In genomic region chr17:8161289-8162231, GRCh38 we compare ENCODE assay signal across 7 cellular contexts. TPM values are rescaled to one million over a fixed set of nuclear protein-coding genes. Genes with fewer than 3 reads are reported as not detected.
DNase-seq lines count a peak whose midpoint lies in the region; TF ChIP-seq lines count a peak whose summit lies in the region.
"Had no signal": no experiment of that assay in that cellular context is flagged by ENCODE, and none has a peak within 500 bp of the region (broad histone marks: within the 10 kb centered on the region; RNA-seq: fewer than 3 reads in every experiment).

No MANE protein-coding gene starts in this region.

- H3K4me1 ChIP-seq in cardiac muscle cell (ENCODE audit: low read depth) (peaks cover 16% of the 10 kb centered on the region), tibial nerve (peaks cover 0 to 69% (median 43%) of the 10 kb centered on the region in 4 donors)

- H3K27ac Mint-ChIP-seq in activated CD4-positive, alpha-beta T cell treated with anti-CD3 and anti-CD28 coated beads, Interleukin-2, amount 10 ng/mL, durations not matched to agents 24 days and 14 days, result peak overlapping the region; percentile 82

- H3K4me3 ChIP-seq in cardiac muscle cell, result peak overlapping the region; percentile 100
- peak overlapping the region; percentile 75 to 100 (median 92) for H3K4me3 ChIP-seq in tibial nerve

- DNase-seq in activated CD4-positive, alpha-beta T cell treated with anti-CD3 and anti-CD28 coated beads, Interleukin-2, amount 10 ng/mL, durations not matched to agents 24 days and 14 days, result peak; percentile 66
- DNase-seq in activated CD4-positive, alpha-beta T cell treated with anti-CD3 and anti-CD28 coated beads, Interleukin-2, amount 50 U/mL, for 4 hours, result no peak
- DNase-seq in cardiac muscle cell (ENCODE audit: low read depth in 1 of 2, low spot score in 1 of 2), result no peak
- DNase-seq in tibial nerve (ENCODE audit: low spot score in 2 of 2), result peak in 1 of 2 donors; percentile 12
- no peak for DNase-seq in NCI-H82 treated with DMSO at 0.1 percent for 48 hours (lab: John Stamatoyannopoulos, UW; ENCODE audit: unreplicated experiment)
- no peak for DNase-seq in NCI-H510A (lab: John Stamatoyannopoulos, UW)
- DNase-seq: DMS79 treated with DMSO at 0.1 percent for 48 hours had no signal

- H3K36me3 ChIP-seq in cardiac muscle cell (peaks cover 5% of the 10 kb centered on the region), tibial nerve (peaks cover 0 to 24% (median 3%) of the 10 kb centered on the region in 3 donors)

- H3K27me3 ChIP-seq in cardiac muscle cell (no peaks in the 10 kb centered on the region), tibial nerve (no peaks in the 10 kb centered on the region)

- TF ChIP-seq EP300 in tibial nerve (IDR thresholded peaks at IDR 0.05), result no peak

- H3K27ac ChIP-seq in cardiac muscle cell, result peak overlapping the region; percentile 96
- H3K27ac ChIP-seq in tibial nerve, result peak overlapping the region; percentile 98 to 100 (median 100)

- no peak for TF ChIP-seq POLR2A in tibial nerve (IDR thresholded peaks at IDR 0.05)

- WGBS in tibial nerve, 2 donors, result 46 to 51% methylated on average over 13 to 19 of the region's 19 CpGs

- intact Hi-C loops in activated CD4-positive, alpha-beta T cell treated with anti-CD3 and anti-CD28 coated beads, Interleukin-2, amount 10 ng/mL, durations not matched to agents 24 days and 14 days (cut with micrococcal nuclease), result no loop called here

- no peaks in the 10 kb centered on the region for H3K9me3 ChIP-seq in cardiac muscle cell (ENCODE audit: low read depth)
- no peaks in the 10 kb centered on the region for H3K9me3 ChIP-seq in tibial nerve

- H3K36me3 Mint-ChIP-seq in activated CD4-positive, alpha-beta T cell treated with anti-CD3 and anti-CD28 coated beads, Interleukin-2, amount 10 ng/mL, durations not matched to agents 24 days and 14 days (ENCODE audit: low read depth), result peaks cover 36% of the 10 kb centered on the region

- H3K4me3 Mint-ChIP-seq in activated CD4-positive, alpha-beta T cell treated with anti-CD3 and anti-CD28 coated beads, Interleukin-2, amount 10 ng/mL, durations not matched to agents 24 days and 14 days, result peak overlapping the region; percentile 82

- H3K9me3 Mint-ChIP-seq in activated CD4-positive, alpha-beta T cell treated with anti-CD3 and anti-CD28 coated beads, Interleukin-2, amount 10 ng/mL, durations not matched to agents 24 days and 14 days, result no peaks in the 10 kb centered on the region

- no peaks in the 10 kb centered on the region for H3K27me3 Mint-ChIP-seq in activated CD4-positive, alpha-beta T cell treated with anti-CD3 and anti-CD28 coated beads, Interleukin-2, amount 10 ng/mL, durations not matched to agents 24 days and 14 days

- no peak for TF ChIP-seq CTCF in cardiac muscle cell (IDR thresholded peaks at IDR 0.05; ENCODE audit: low read depth, low read length)
- TF ChIP-seq CTCF in tibial nerve (IDR thresholded peaks at IDR 0.05), result no peak

- peaks cover 55% of the 10 kb centered on the region for H3K4me1 Mint-ChIP-seq in activated CD4-positive, alpha-beta T cell treated with anti-CD3 and anti-CD28 coated beads, Interleukin-2, amount 10 ng/mL, durations not matched to agents 24 days and 14 days

RNA-seq across cellular contexts. Expression of gene VAMP2, which starts 1.2 kb away (rescaled TPM):
- 45.1 and 49.6 TPM in 2 replicates for total RNA-seq in activated CD4-positive, alpha-beta T cell treated with anti-CD3 and anti-CD28 coated beads, Interleukin-2, amount 10 ng/mL, durations not matched to agents 24 days and 14 days
- total RNA-seq in cardiac muscle cell (22.5 and 35.7 TPM in 2 replicates), tibial nerve (10 to 100 TPM; 48.0 to 72.1 (median 59.0) TPM)
- polyA plus RNA-seq in cardiac muscle cell, result 102 and 118 TPM in 2 replicates

RNA-seq across cellular contexts. Expression of gene PER1, which starts 9.4 kb away (rescaled TPM):
- total RNA-seq in activated CD4-positive, alpha-beta T cell treated with anti-CD3 and anti-CD28 coated beads, Interleukin-2, amount 10 ng/mL, durations not matched to agents 24 days and 14 days, result 39.4 and 41.7 TPM in 2 replicates
- 42.3 and 51.9 TPM in 2 replicates for total RNA-seq in cardiac muscle cell
- 28.2 and 47.7 TPM in 2 replicates for polyA plus RNA-seq in cardiac muscle cell
- total RNA-seq in tibial nerve, result 100 to 1,000 TPM; 157 to 328 (median 204) TPM

RNA-seq across cellular contexts. Expression of gene TMEM107, which starts 14.6 kb away (rescaled TPM):
- total RNA-seq in activated CD4-positive, alpha-beta T cell treated with anti-CD3 and anti-CD28 coated beads, Interleukin-2, amount 10 ng/mL, durations not matched to agents 24 days and 14 days, result 20.9 and 21.4 TPM in 2 replicates
- 39.8 and 40.7 TPM in 2 replicates for total RNA-seq in cardiac muscle cell
- 54.6 and 62.4 TPM in 2 replicates for polyA plus RNA-seq in cardiac muscle cell
- 10 to 100 TPM; 28.2 to 47.1 (median 38.2) TPM for total RNA-seq in tibial nerve

RNA-seq across cellular contexts. Expression of gene BORCS6, which starts 28.4 kb away (rescaled TPM):
- total RNA-seq in activated CD4-positive, alpha-beta T cell treated with anti-CD3 and anti-CD28 coated beads, Interleukin-2, amount 10 ng/mL, durations not matched to agents 24 days and 14 days, result 4.7 and 5.7 TPM in 2 replicates
- total RNA-seq in cardiac muscle cell, result 19.7 and 26.4 TPM in 2 replicates
- 13.2 and 13.7 TPM in 2 replicates for polyA plus RNA-seq in cardiac muscle cell
- 10 to 100 TPM; 13.8 to 22.4 (median 19.4) TPM for total RNA-seq in tibial nerve

RNA-seq across cellular contexts. Expression of gene HES7, which starts 37.7 kb away (rescaled TPM):
- 1.5 and 2.1 TPM in 2 replicates for total RNA-seq in activated CD4-positive, alpha-beta T cell treated with anti-CD3 and anti-CD28 coated beads, Interleukin-2, amount 10 ng/mL, durations not matched to agents 24 days and 14 days
- total RNA-seq in cardiac muscle cell (0.32 and 6.2 TPM in 2 replicates), tibial nerve (1 to 10 TPM in 1 of 4 donors, not detected in 3; 2.1 TPM)
- polyA plus RNA-seq in cardiac muscle cell, result 1.1 and 1.5 TPM in 2 replicates
